Comparison of ENCODE assay signal across 28 cellular contexts in genomic region chr15:49212897-49213296, GRCh38.
"Had no signal": no experiment of that assay in that cellular context is flagged by ENCODE, and none has a peak within 500 bp of the region (broad histone marks: within the 10 kb centered on the region; RNA-seq: fewer than 3 reads in every experiment).

No MANE protein-coding gene starts in this region.

- H3K27me3 Mint-ChIP-seq: activated CD4-positive, alpha-beta memory T cell treated with anti-CD3 and anti-CD28 coated beads, Interleukin-2, amount 10 ng/mL, durations not matched to agents 7 days and 5 days; activated CD4-positive, alpha-beta T cell treated with anti-CD3 and anti-CD28 coated beads, Interleukin-2, amount 10 ng/mL, durations not matched to agents 7 days and 5 days; activated naive CD4-positive, alpha-beta T cell treated with anti-CD3 and anti-CD28 coated beads, Interleukin-2, amount 10 ng/mL, durations not matched to agents 7 days and 5 days; activated naive CD8-positive, alpha-beta T cell treated with anti-CD3 and anti-CD28 coated beads, Interleukin-2, amount 10 ng/mL, durations not matched to agents 7 days and 5 days; activated T-cell treated with anti-CD3 and anti-CD28 coated beads, Interleukin-2, amount 50 U/mL, for 24 hours; effector memory CD8-positive, alpha-beta T cell had no signal

- H3K27ac ChIP-seq: brain microvascular endothelial cell, esophagus muscularis mucosa, foreskin keratinocyte, gastroesophageal sphincter had no signal

- H3K4me3 Mint-ChIP-seq: activated CD4-positive, alpha-beta memory T cell treated with anti-CD3 and anti-CD28 coated beads, Interleukin-2, amount 10 ng/mL, durations not matched to agents 7 days and 5 days; activated CD4-positive, alpha-beta T cell treated with anti-CD3 and anti-CD28 coated beads, Interleukin-2, amount 10 ng/mL, durations not matched to agents 7 days and 5 days; activated naive CD4-positive, alpha-beta T cell treated with anti-CD3 and anti-CD28 coated beads, Interleukin-2, amount 10 ng/mL, durations not matched to agents 7 days and 5 days; activated naive CD8-positive, alpha-beta T cell treated with anti-CD3 and anti-CD28 coated beads, Interleukin-2, amount 10 ng/mL, durations not matched to agents 7 days and 5 days; activated T-cell treated with anti-CD3 and anti-CD28 coated beads, Interleukin-2, amount 50 U/mL, for 24 hours; activated T-cell treated with anti-CD3 and anti-CD28 coated beads, Interleukin-2, amount 50 U/mL, for 72 hours; effector memory CD8-positive, alpha-beta T cell had no signal

- H3K27ac Mint-ChIP-seq: activated CD4-positive, alpha-beta memory T cell treated with anti-CD3 and anti-CD28 coated beads, Interleukin-2, amount 10 ng/mL, durations not matched to agents 7 days and 5 days; activated CD4-positive, alpha-beta T cell treated with anti-CD3 and anti-CD28 coated beads, Interleukin-2, amount 10 ng/mL, durations not matched to agents 7 days and 5 days; activated naive CD4-positive, alpha-beta T cell treated with anti-CD3 and anti-CD28 coated beads, Interleukin-2, amount 10 ng/mL, durations not matched to agents 7 days and 5 days; activated naive CD4-positive, alpha-beta T cell treated with anti-CD3 and anti-CD28 coated beads, Interleukin-2, amount 50 U/mL, for 72 hours; activated naive CD8-positive, alpha-beta T cell treated with anti-CD3 and anti-CD28 coated beads, Interleukin-2, amount 10 ng/mL, durations not matched to agents 7 days and 5 days; activated T-cell treated with anti-CD3 and anti-CD28 coated beads, Interleukin-2, amount 50 U/mL, for 24 hours; activated T-cell treated with anti-CD3 and anti-CD28 coated beads, Interleukin-2, amount 50 U/mL, for 72 hours; effector memory CD8-positive, alpha-beta T cell had no signal

- H3K36me3 ChIP-seq: brain microvascular endothelial cell had no signal

- H3K4me3 ChIP-seq: esophagus muscularis mucosa, gastroesophageal sphincter had no signal

- DNase-seq: activated CD4-positive, alpha-beta memory T cell treated with anti-CD3 and anti-CD28 coated beads, Interleukin-2, amount 10 ng/mL, durations not matched to agents 7 days and 5 days; activated CD4-positive, alpha-beta T cell treated with anti-CD3 and anti-CD28 coated beads for 1 hour; activated CD4-positive, alpha-beta T cell treated with anti-CD3 and anti-CD28 coated beads for 4 hours; activated CD4-positive, alpha-beta T cell treated with anti-CD3 and anti-CD28 coated beads, Interleukin-2, amount 10 ng/mL, durations not matched to agents 7 days and 5 days; activated CD4-positive, alpha-beta T cell treated with anti-CD3 and anti-CD28 coated beads, Interleukin-2, amount 50 U/mL, for 4 hours; activated CD4-positive, CD25-positive, alpha-beta regulatory T cell; activated CD8-positive, alpha-beta memory T cell treated with anti-CD3 and anti-CD28 coated beads, Interleukin-2, amount 50 U/mL, for 48 hours; activated gamma-delta T cell; activated naive CD4-positive, alpha-beta T cell; activated naive CD4-positive, alpha-beta T cell treated with anti-CD3 and anti-CD28 coated beads, Interleukin-2, amount 10 ng/mL, durations not matched to agents 7 days and 5 days; activated naive CD8-positive, alpha-beta T cell treated with anti-CD3 and anti-CD28 coated beads, Interleukin-2, amount 10 ng/mL, durations not matched to agents 7 days and 5 days; activated T-cell treated with anti-CD3 and anti-CD28 coated beads for 4 hours; activated T-cell treated with anti-CD3 and anti-CD28 coated beads, Interleukin-2, amount 50 U/mL, for 24 hours; activated T-cell treated with anti-CD3 and anti-CD28 coated beads, Interleukin-2, amount 50 U/mL, for 72 hours; amniotic stem cell; anterior cingulate cortex; brain microvascular endothelial cell; caudate nucleus; cortex of kidney; dermis blood vessel endothelial cell; effector CD4-positive, alpha-beta T cell; effector memory CD8-positive, alpha-beta T cell; erythroblast; foreskin keratinocyte; T-helper 2 cell had no signal

- H3K4me1 Mint-ChIP-seq: activated CD4-positive, alpha-beta T cell treated with anti-CD3 and anti-CD28 coated beads, Interleukin-2, amount 10 ng/mL, durations not matched to agents 7 days and 5 days; activated naive CD4-positive, alpha-beta T cell treated with anti-CD3 and anti-CD28 coated beads, Interleukin-2, amount 10 ng/mL, durations not matched to agents 7 days and 5 days had no signal

- H3K27me3 ChIP-seq: brain microvascular endothelial cell, esophagus muscularis mucosa, foreskin keratinocyte, gastroesophageal sphincter had no signal

- ATAC-seq: activated naive CD4-positive, alpha-beta T cell treated with anti-CD3 and anti-CD28 coated beads, Interleukin-2, amount 50 U/mL, for 72 hours; activated T-cell treated with anti-CD3 and anti-CD28 coated beads, Interleukin-2, amount 50 U/mL, for 72 hours; effector memory CD8-positive, alpha-beta T cell; foreskin keratinocyte; gastroesophageal sphincter had no signal

- H3K4me1 ChIP-seq: foreskin keratinocyte, gastroesophageal sphincter had no signal
